8 cellular contexts compared by ENCODE assay signal in the genomic region with DNA sequence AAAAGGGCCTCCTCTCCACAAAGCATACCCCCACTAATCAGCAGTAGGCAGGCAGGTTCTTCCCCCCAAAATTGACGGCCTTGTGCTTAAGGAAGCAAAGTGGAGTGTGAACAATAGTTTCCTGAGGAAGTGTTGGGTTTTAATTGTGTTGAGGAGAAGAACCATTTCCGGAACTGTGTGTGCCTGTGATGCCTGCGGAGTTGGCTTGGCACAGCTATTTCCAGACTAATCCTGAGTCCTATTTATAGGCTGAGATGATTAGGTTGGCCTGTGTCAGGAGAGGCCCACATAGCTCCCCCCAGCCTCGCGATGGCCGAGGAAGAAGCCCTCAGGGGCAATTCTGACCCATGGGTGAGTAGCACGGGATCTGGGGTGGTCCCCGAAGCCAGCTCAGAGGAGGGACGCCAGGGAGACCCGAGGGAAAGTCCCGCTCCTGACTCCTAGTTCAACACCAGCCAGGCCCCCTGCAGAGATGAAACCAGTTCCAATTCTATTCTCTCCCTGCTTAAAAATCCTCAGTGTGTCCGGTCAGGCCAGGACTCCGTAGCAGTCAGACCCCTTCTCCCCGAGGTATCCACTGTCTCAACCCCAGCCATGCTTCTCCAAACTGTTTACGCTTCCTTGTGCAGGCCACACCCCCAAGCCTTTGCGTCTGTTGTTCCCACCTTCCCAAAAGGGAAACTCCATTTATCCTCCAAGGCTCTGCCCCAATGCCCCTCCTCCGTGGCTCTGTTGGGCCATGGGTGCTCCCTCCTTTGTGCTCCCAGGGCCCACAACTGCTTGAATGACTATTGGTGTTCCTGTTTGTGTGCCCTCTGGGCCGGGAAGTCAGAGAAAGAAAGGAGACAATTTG. TPM values are rescaled to one million over a fixed set of nuclear protein-coding genes. Genes with fewer than 3 reads are reported as not detected.
DNase-seq lines count a peak whose midpoint lies in the region; ATAC-seq and TF ChIP-seq lines count a peak whose summit lies in the region.

No MANE protein-coding gene starts in this region.

- dilution Hi-C loops in mammary epithelial cell (cut with HindIII; ENCODE audit: low sequenced_read_pairs): loop anchor here (5.0 kb wide), 1 partner anchor 94 kb away; no protein-coding TSS in a partner anchor

- peaks cover 27% of the 10 kb centered on the region for H3K79me2 ChIP-seq in mammary epithelial cell (ENCODE audit: insufficient read depth, low read length)

- DNase-seq in AG04450 (ENCODE audit: low read depth, low spot score) (no peak), KBM-7 (peak; percentile 90), mammary epithelial cell (peak; percentile 83), kidney glomerular epithelial cell (lab: John Stamatoyannopoulos, UW) (peak; percentile 42), NCI-H1105 treated with DMSO at 0.1 percent for 48 hours (lab: John Stamatoyannopoulos, UW) (no peak), activated T-cell treated with anti-CD3 and anti-CD28 coated beads for 4 hours (no peak)

- H3K36me3 ChIP-seq in mammary epithelial cell (ENCODE audit: insufficient read depth, low read length) (no peaks in the 10 kb centered on the region), stomach smooth muscle (ENCODE audit: control insufficient read depth in 2 of 2, insufficient read depth in 2 of 2, low read length in 2 of 2) (peaks cover 4 to 11% of the 10 kb centered on the region in 2 donors)

- H2AFZ ChIP-seq in mammary epithelial cell (ENCODE audit: low read depth, low read length): peak overlapping the region; percentile 82

- H3K9me3 ChIP-seq in AG04450 (ENCODE audit: control insufficient read depth, insufficient read depth, low read length) (no peaks in the 10 kb centered on the region; the same call in 1 of the 2 replicates), mammary epithelial cell (replicated peaks; ENCODE audit: insufficient read depth, low read length) (no peaks in the 10 kb centered on the region), stomach smooth muscle (ENCODE audit: control insufficient read depth in 2 of 2, low read length in 2 of 2) (no peaks in the 10 kb centered on the region)

- H3K4me3 ChIP-seq in AG04450 (ENCODE audit: low read depth, low read length): no peak overlapping the region; the same call in 1 of the 2 replicates
- H3K4me3 ChIP-seq in mammary epithelial cell (replicated peaks in 1 of 3; ENCODE audit: insufficient read depth in 1 of 3, low read depth in 2 of 3, low read length in 3 of 3): no peak overlapping the region
- H3K4me3 ChIP-seq in stomach smooth muscle (ENCODE audit: low read length in 2 of 2): peak overlapping the region; percentile 7 to 60

- CTCF ChIA-PET in AG04450 (lab: Charles Lee): interaction anchor here (1.0 to 4.8 kb wide), 7 partner anchors 12 to 114 kb away, joined by 3 to 29 read pairs (median 4); no protein-coding TSS in a partner anchor
- CTCF ChIA-PET in mammary epithelial cell (lab: Charles Lee; ENCODE audit: low non-redundant PET): interaction anchor here (1.3 kb wide), 1 partner anchor 8 kb away, joined by 19 read pairs; no protein-coding TSS in a partner anchor

- H3K4me2 ChIP-seq in mammary epithelial cell (ENCODE audit: insufficient read depth, low read depth, low read length): peak overlapping the region; percentile 61

- H4K20me1 ChIP-seq in mammary epithelial cell (ENCODE audit: insufficient read depth, low read length): no peaks in the 10 kb centered on the region

- H3K27ac ChIP-seq in AG04450 (ENCODE audit: low read depth, low read length) (peak overlapping the region; percentile 93), mammary epithelial cell (ENCODE audit: insufficient read depth, low read depth, low read length) (peak overlapping the region; percentile 100), stomach smooth muscle (ENCODE audit: low read length) (peak overlapping the region; percentile 100)

- H3K4me1 ChIP-seq in mammary epithelial cell (ENCODE audit: insufficient read depth, low read length): peaks cover 73% of the 10 kb centered on the region
- peaks cover 96% of the 10 kb centered on the region for H3K4me1 ChIP-seq in stomach smooth muscle (ENCODE audit: control insufficient read depth, insufficient read depth, low read length)

- in situ Hi-C loops in KBM-7 (cut with MboI; ENCODE audit: low pct_unique_long_range_greater_than_20kb, low sequenced_read_pairs) (no loop called here), mammary epithelial cell (cut with MboI; ENCODE audit: low sequenced_read_pairs in 2 of 2) (loop anchor here in 1 of 2 donors (10.0 kb wide), 1 partner anchor 71 kb away; no protein-coding TSS in a partner anchor)

- 26% methylated on average over 9 of the region's 18 CpGs for WGBS in mammary epithelial cell (ENCODE audit: low coverage, missing lambda C conversion rate)

- peak overlapping the region; percentile 92 for H3K9ac ChIP-seq in mammary epithelial cell (ENCODE audit: insufficient read depth, low read length)
- H3K9ac ChIP-seq in stomach smooth muscle (ENCODE audit: low read length in 2 of 2): peak overlapping the region; percentile 77 to 92

- intact Hi-C loops in mammary epithelial cell (cut with micrococcal nuclease): loop anchor here (2.0 to 10.0 kb wide), 3 partner anchors 35 to 211 kb away; a partner anchor contains a TSS

- TF ChIP-seq CTCF in AG04450 (IDR thresholded peaks at IDR 0.05; ENCODE audit: low read depth, low read length) (no peak), mammary epithelial cell (conservative IDR thresholded peaks at IDR 0.05 in 1 of 2, IDR thresholded peaks at IDR 0.05 in 1 of 2; ENCODE audit: extremely low read depth in 1 of 2, insufficient read depth in 1 of 2, low read depth in 1 of 2, low read length in 2 of 2) (no peak)

- ATAC-seq in HG03457 (IDR thresholded peaks at IDR 0.05; ENCODE audit: unreplicated experiment): no peak

- POLR2A ChIA-PET in AG04450 (lab: Yijun Ruan, JAX): interaction anchor here (0.6 to 2.1 kb wide), 5 partner anchors 8 to 616 kb away, joined by 3 to 23 read pairs (median 5); a partner anchor contains a TSS

- TSS peak; percentile 60 for BruUV-seq in mammary epithelial cell (replicated peaks; lab: Mats Ljungman, UMichigan)

- H3K27me3 ChIP-seq in AG04450 (ENCODE audit: control insufficient read depth, insufficient read depth, low read length) (no peaks in the 10 kb centered on the region), mammary epithelial cell (ENCODE audit: insufficient read depth, low read length) (no peaks in the 10 kb centered on the region), stomach smooth muscle (ENCODE audit: control insufficient read depth in 1 of 2, insufficient read depth in 2 of 2, low read length in 2 of 2) (no peaks in the 10 kb centered on the region)

RNA-seq across cellular contexts. Expression of a gene that starts 18.1 kb away (rescaled TPM):
- 421 and 565 TPM in 2 replicates for polyA plus RNA-seq in AG04450 (2011; rRNA removed)
- polyA minus RNA-seq in AG04450 (2011; rRNA and poly(A)+ RNA removed): 513 and 805 TPM in 2 replicates
- 100 to 1,000 TPM; 196 to 723 TPM for total RNA-seq in mammary epithelial cell
- 462 TPM for polyA plus RNA-seq in mammary epithelial cell
- 325 TPM for polyA minus RNA-seq in mammary epithelial cell

Comparison
In these comparisons a context has a peak if more than half of its experiments do, and no peak if none do; other contexts are left out.
1. DNase-seq: peak in KBM-7 (single experiment), mammary epithelial cell (single experiment) and kidney glomerular epithelial cell (single experiment); none in AG04450 (single experiment), NCI-H1105 treated with DMSO at 0.1 percent for 48 hours (single experiment) and activated T-cell treated with anti-CD3 and anti-CD28 coated beads for 4 hours (single experiment).
2. H3K4me3 ChIP-seq: peak in stomach smooth muscle (2 of 2); none in AG04450 (single experiment) and mammary epithelial cell (0 of 3).
3. Peak in every context shown above with its lines, with median percentiles within 50 percentile points of each other: H3K27ac ChIP-seq.